ENCODE assay signal across 1 cellular context in the genomic region with DNA sequence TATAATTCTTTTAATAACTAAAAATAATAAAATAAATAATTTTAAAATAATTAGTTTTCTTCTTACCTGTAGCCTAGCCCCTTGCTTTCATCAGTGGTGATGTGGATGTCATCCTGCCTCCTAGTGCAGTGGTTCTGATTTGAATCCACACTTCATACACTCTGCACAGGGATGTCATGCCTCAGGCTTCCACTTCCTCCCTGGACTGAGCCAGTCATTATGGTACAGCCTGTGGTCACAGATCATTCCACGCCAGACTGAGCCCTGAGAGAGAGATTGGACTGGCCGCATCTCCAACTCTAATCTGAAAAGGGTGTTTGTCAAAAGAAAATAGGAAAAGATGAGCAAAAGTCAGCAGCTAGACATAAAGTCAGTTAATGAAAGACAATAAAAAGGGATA.
TF ChIP-seq lines count a peak whose summit lies in the region.

No MANE protein-coding gene starts in this region.

TF ChIP-seq in GM23338, 12 proteins besides CTCF, POLR2A, EP300 and RAD21 (continued from another document):
- TF ChIP-seq, protein P1, sequence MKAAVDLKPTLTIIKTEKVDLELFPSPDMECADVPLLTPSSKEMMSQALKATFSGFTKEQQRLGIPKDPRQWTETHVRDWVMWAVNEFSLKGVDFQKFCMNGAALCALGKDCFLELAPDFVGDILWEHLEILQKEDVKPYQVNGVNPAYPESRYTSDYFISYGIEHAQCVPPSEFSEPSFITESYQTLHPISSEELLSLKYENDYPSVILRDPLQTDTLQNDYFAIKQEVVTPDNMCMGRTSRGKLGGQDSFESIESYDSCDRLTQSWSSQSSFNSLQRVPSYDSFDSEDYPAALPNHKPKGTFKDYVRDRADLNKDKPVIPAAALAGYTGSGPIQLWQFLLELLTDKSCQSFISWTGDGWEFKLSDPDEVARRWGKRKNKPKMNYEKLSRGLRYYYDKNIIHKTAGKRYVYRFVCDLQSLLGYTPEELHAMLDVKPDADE (IDR thresholded peaks at IDR 0.05): no peak
- no peak for TF ChIP-seq CREB1 (CRISPR knock-in tag; IDR thresholded peaks at IDR 0.05; ENCODE audit: low read depth)
- no peak for TF ChIP-seq JUNB (IDR thresholded peaks at IDR 0.05; ENCODE audit: unreplicated experiment)
TF ChIP-seq in GM23338: peak in this region for 0.
